In the genomic region with DNA sequence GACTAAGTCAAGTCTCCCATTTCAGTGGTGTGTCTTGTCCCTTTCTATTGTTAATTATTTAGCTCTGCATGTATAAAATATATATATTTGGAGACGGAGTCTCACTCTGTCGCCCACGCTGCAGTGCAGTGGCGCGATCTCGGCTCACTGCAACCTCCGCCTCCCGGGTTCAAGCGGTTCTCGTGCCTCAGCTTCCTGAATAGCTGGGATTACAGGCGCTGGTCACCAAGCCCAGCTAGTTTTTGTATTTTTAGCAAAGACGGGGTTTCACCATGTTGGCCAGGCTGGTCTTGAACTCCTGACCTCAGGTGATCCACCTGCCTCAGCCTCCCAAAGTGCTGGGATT, we compare ENCODE assay signal across 11 cellular contexts. TPM values are rescaled to one million over a fixed set of nuclear protein-coding genes. Genes with fewer than 3 reads are reported as not detected.
DNase-seq lines count a peak whose midpoint lies in the region; ATAC-seq and TF ChIP-seq lines count a peak whose summit lies in the region.
"Not testable (repeated sequence)": the region's sequence is repeated elsewhere in the genome, so short reads cannot be mapped to it uniquely, and the experiment has no call there.
"Had no signal": no experiment of that assay in that cellular context is flagged by ENCODE, and none has a peak within 500 bp of the region (broad histone marks: within the 10 kb centered on the region; RNA-seq: fewer than 3 reads in every experiment).

No MANE protein-coding gene starts in this region.

- DNase-seq in BE2C; Peyer's patch; activated T-cell treated with anti-CD3 and anti-CD28 coated beads, Interleukin-2, amount 50 U/mL, for 72 hours; coronary artery (ENCODE audit: low spot score); neural crest cell (ENCODE audit: low read depth, low spot score); stomach: not testable (repeated sequence)

- not testable (repeated sequence) for H3K4me1 ChIP-seq in BE2C; iPS-15b (ENCODE audit: control insufficient read depth, insufficient read depth, low read length)
- peaks cover 0 to 27% (median 5%) of the 10 kb centered on the region in 4 donors for H3K4me1 ChIP-seq in Peyer's patch
- H3K4me1 ChIP-seq in stomach, result peaks cover 7 to 47% (median 36%) of the 10 kb centered on the region in 4 donors

- H3K4me3 ChIP-seq in BE2C (ENCODE audit: low read depth, low read length) (peak overlapping the region; percentile 100), Peyer's patch (peak overlapping the region in 3 of 4 donors; percentile 83 to 97 (median 86)), coronary artery (peak overlapping the region; percentile 78), iPS-15b (ENCODE audit: low read depth, low read length) (peak overlapping the region; percentile 97), stomach (peak overlapping the region; percentile 77 to 98 (median 90))

- not testable (repeated sequence) for H3K9me3 Mint-ChIP-seq in activated T-cell treated with anti-CD3 and anti-CD28 coated beads, Interleukin-2, amount 50 U/mL, for 72 hours; neural crest cell

- H3K9me3 ChIP-seq in BE2C; Peyer's patch; iPS-15b (ENCODE audit: control insufficient read depth, insufficient read depth, low read length); stomach: not testable (repeated sequence)

- not testable (repeated sequence) for H3K36me3 Mint-ChIP-seq in activated T-cell treated with anti-CD3 and anti-CD28 coated beads, Interleukin-2, amount 50 U/mL, for 72 hours (ENCODE audit: insufficient read depth in 2 of 2); neural crest cell (ENCODE audit: low read depth)

- TF ChIP-seq CTCF in BE2C (IDR thresholded peaks at IDR 0.05; ENCODE audit: low read depth, low read length); Peyer's patch (IDR thresholded peaks at IDR 0.05); coronary artery (IDR thresholded peaks at IDR 0.05); neural crest cell (conservative IDR thresholded peaks at IDR 0.05); stomach (IDR thresholded peaks at IDR 0.05): not testable (repeated sequence)

- H3K27ac Mint-ChIP-seq in activated T-cell treated with anti-CD3 and anti-CD28 coated beads, Interleukin-2, amount 50 U/mL, for 72 hours; neural crest cell (ENCODE audit: unreplicated experiment): not testable (repeated sequence)

- H3K9ac ChIP-seq in iPS-15b (ENCODE audit: low read depth, low read length), result not testable (repeated sequence)

- intact Hi-C loops in stomach (cut with DNase I; ENCODE audit: low total_unique reads), result not testable (repeated sequence)

- not testable (repeated sequence) for TF ChIP-seq EP300 in stomach (IDR thresholded peaks at IDR 0.05)

- peak overlapping the region; percentile 86 to 91 for H3K4me3 Mint-ChIP-seq in activated T-cell treated with anti-CD3 and anti-CD28 coated beads, Interleukin-2, amount 50 U/mL, for 72 hours
- peak overlapping the region; percentile 94 for H3K4me3 Mint-ChIP-seq in neural crest cell

- ATAC-seq in HG03135 (IDR thresholded peaks at IDR 0.05; ENCODE audit: unreplicated experiment), result peak; percentile 4
- ATAC-seq in activated T-cell treated with anti-CD3 and anti-CD28 coated beads, Interleukin-2, amount 50 U/mL, for 72 hours (replicated peaks in 1 of 2), result not testable (repeated sequence)

- TF ChIP-seq POLR2A in Peyer's patch (IDR thresholded peaks at IDR 0.05); stomach (IDR thresholded peaks at IDR 0.05): not testable (repeated sequence)

- not testable (repeated sequence) for H3K27me3 ChIP-seq in BE2C; Peyer's patch; iPS-15b (ENCODE audit: control insufficient read depth, insufficient read depth, low read length)
- peaks cover 0 to 14% (median 0%) of the 10 kb centered on the region in 3 donors for H3K27me3 ChIP-seq in stomach

- 66 to 72% (median 71%) methylated on average over 12 of the region's 12 CpGs for WGBS in stomach, 5 donors

- peaks cover 18% of the 10 kb centered on the region for H3K4me1 Mint-ChIP-seq in activated T-cell treated with anti-CD3 and anti-CD28 coated beads, Interleukin-2, amount 50 U/mL, for 72 hours (ENCODE audit: low read depth)
- H3K4me1 Mint-ChIP-seq in neural crest cell, result not testable (repeated sequence)

- H3K36me3 ChIP-seq in BE2C, result peaks cover 14% of the 10 kb centered on the region
- H3K36me3 ChIP-seq in Peyer's patch; iPS-15b (ENCODE audit: control insufficient read depth, insufficient read depth, low read length): not testable (repeated sequence)
- peaks cover 0 to 18% (median 15%) of the 10 kb centered on the region in 4 donors for H3K36me3 ChIP-seq in stomach

- H3K27ac ChIP-seq in Peyer's patch, coronary artery: not testable (repeated sequence)
- peak overlapping the region in 1 of 5 donors; percentile 91 for H3K27ac ChIP-seq in stomach

- peaks cover 15% of the 10 kb centered on the region for H3K27me3 Mint-ChIP-seq in activated T-cell treated with anti-CD3 and anti-CD28 coated beads, Interleukin-2, amount 50 U/mL, for 72 hours (ENCODE audit: low read depth)
- not testable (repeated sequence) for H3K27me3 Mint-ChIP-seq in neural crest cell (ENCODE audit: low read depth)

RNA-seq across cellular contexts. Expression of a gene that starts 6.4 kb away (rescaled TPM):
- polyA plus RNA-seq in BE2C (2012; ENCODE audit: insufficient read depth, insufficient read length, low read depth), result not detected
- total RNA-seq in Peyer's patch, result under 1 TPM in 1 of 4 donors, not detected in 3; 0.40 TPM
- total RNA-seq in activated T-cell treated with anti-CD3 and anti-CD28 coated beads, Interleukin-2, amount 50 U/mL, for 72 hours, result 1 to 10 TPM; 1.6 to 4.6 TPM
- total RNA-seq in neural crest cell, result not detected in 2 replicates
- total RNA-seq in stomach, result 1 to 10 TPM in 3 of 5 donors, not detected in 2; 1.3 to 8.8 (median 2.6) TPM
- 1 to 10 TPM in 2 of 3 donors, under 1 TPM in 1; 0.85 to 3.7 (median 2.2) TPM for polyA plus RNA-seq in stomach

RNA-seq across cellular contexts. Expression of a gene that starts 20.5 kb away (rescaled TPM):
- polyA plus RNA-seq in BE2C (2012; ENCODE audit: insufficient read depth, insufficient read length, low read depth), result not detected
- total RNA-seq in Peyer's patch (not detected), neural crest cell (not detected in 2 replicates), stomach (not detected)
- total RNA-seq in activated T-cell treated with anti-CD3 and anti-CD28 coated beads, Interleukin-2, amount 50 U/mL, for 72 hours, result not detected
- polyA plus RNA-seq in stomach, result not detected
- total RNA-seq: dermis microvascular lymphatic vessel endothelial cell, lung microvascular endothelial cell, tibial nerve had no signal
